Comparison of ENCODE assay signal across 13 cellular contexts in the genomic region with DNA sequence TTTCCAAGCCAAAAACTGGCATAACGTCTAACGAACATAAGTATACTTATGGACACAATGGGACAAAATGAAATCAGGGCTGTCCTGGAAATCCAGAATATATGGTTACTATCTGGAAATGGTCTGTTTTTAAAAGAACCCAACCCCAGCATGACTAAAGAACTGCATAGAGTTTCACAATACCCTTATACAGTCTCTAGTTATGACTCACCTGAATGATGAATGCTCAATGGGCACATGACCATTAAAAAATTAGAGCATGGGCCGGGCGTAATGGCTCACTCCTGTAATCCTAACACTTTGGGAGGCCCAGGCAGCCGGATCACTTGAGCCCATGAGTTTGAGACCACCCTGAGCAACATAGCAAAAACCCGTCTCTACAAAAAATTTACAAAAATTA. TPM values are rescaled to one million over a fixed set of nuclear protein-coding genes. Genes with fewer than 3 reads are reported as not detected.
DNase-seq lines count a peak whose midpoint lies in the region; ATAC-seq and TF ChIP-seq lines count a peak whose summit lies in the region.
"Had no signal": no experiment of that assay in that cellular context is flagged by ENCODE, and none has a peak within 500 bp of the region (broad histone marks: within the 10 kb centered on the region; RNA-seq: fewer than 3 reads in every experiment).

No MANE protein-coding gene starts in this region.

- H3K27ac ChIP-seq in RWPE2 (ENCODE audit: poor library complexity, severe bottlenecking), result peak overlapping the region; percentile 75
- H3K27ac ChIP-seq: transverse colon had no signal

- no peaks in the 10 kb centered on the region for H3K36me3 Mint-ChIP-seq in endothelial cell (ENCODE audit: low read depth, unreplicated experiment)

- no peak overlapping the region for H3K4me3 Mint-ChIP-seq in stimulated activated naive CD8-positive, alpha-beta T cell treated with anti-CD3 and anti-CD28 coated beads, Interleukin-15, amount 100 ng/mL, for 72 hours
- H3K4me3 Mint-ChIP-seq in endothelial cell (ENCODE audit: unreplicated experiment), result no peak overlapping the region
- H3K4me3 Mint-ChIP-seq: CD4-positive, CD25-positive, alpha-beta regulatory T cell had no signal

- ATAC-seq in stimulated activated naive CD8-positive, alpha-beta T cell treated with anti-CD3 and anti-CD28 coated beads, Interleukin-15, amount 100 ng/mL, for 72 hours, result peak; percentile 72
- no peak for ATAC-seq in stimulated activated naive CD8-positive, alpha-beta T cell treated with anti-CD3 and anti-CD28 coated beads, Interleukin-15, Interleukin-2, amounts not matched to agents 100 U/mL and 50 U/mL, for 24 hours
- peak; percentile 79 for ATAC-seq in RWPE2 (ENCODE audit: low read depth)
- no peak for ATAC-seq in GM21529 (IDR thresholded peaks at IDR 0.05; ENCODE audit: unreplicated experiment)
- no peak for ATAC-seq in GM21381 (IDR thresholded peaks at IDR 0.05; ENCODE audit: unreplicated experiment)

- H3K36me3 ChIP-seq in RWPE2 (ENCODE audit: low read depth), result no peaks in the 10 kb centered on the region
- H3K36me3 ChIP-seq: transverse colon had no signal

- no peak for TF ChIP-seq CTCF in RWPE2 (IDR thresholded peaks at IDR 0.05; ENCODE audit: poor library complexity, severe bottlenecking)
- TF ChIP-seq CTCF in fibroblast of the aortic adventitia (IDR thresholded peaks at IDR 0.05; ENCODE audit: insufficient read depth, low read length), result no peak
- no peak for TF ChIP-seq CTCF in endothelial cell (IDR thresholded peaks at IDR 0.05; ENCODE audit: unreplicated experiment)

- H3K9me3 ChIP-seq in RWPE2 (ENCODE audit: severe bottlenecking), result no peaks in the 10 kb centered on the region
- H3K9me3 ChIP-seq: transverse colon had no signal

- H3K27me3 Mint-ChIP-seq in stimulated activated naive CD8-positive, alpha-beta T cell treated with anti-CD3 and anti-CD28 coated beads, Interleukin-15, amount 100 ng/mL, for 72 hours, result no peaks in the 10 kb centered on the region
- H3K27me3 Mint-ChIP-seq in endothelial cell (ENCODE audit: unreplicated experiment), result no peaks in the 10 kb centered on the region
- H3K27me3 Mint-ChIP-seq: CD4-positive, CD25-positive, alpha-beta regulatory T cell had no signal

- H3K9me3 Mint-ChIP-seq in stimulated activated naive CD8-positive, alpha-beta T cell treated with anti-CD3 and anti-CD28 coated beads, Interleukin-15, amount 100 ng/mL, for 72 hours, result no peaks in the 10 kb centered on the region
- no peaks in the 10 kb centered on the region for H3K9me3 Mint-ChIP-seq in endothelial cell (ENCODE audit: unreplicated experiment)

- H3K4me1 ChIP-seq in RWPE2 (ENCODE audit: insufficient read depth, poor library complexity, severe bottlenecking), result peaks cover 34% of the 10 kb centered on the region

- no peak overlapping the region for H3K27ac Mint-ChIP-seq in stimulated activated naive CD8-positive, alpha-beta T cell treated with anti-CD3 and anti-CD28 coated beads, Interleukin-15, amount 100 ng/mL, for 72 hours
- no peak overlapping the region for H3K27ac Mint-ChIP-seq in endothelial cell (ENCODE audit: unreplicated experiment)

- no peak for DNase-seq in stimulated activated naive CD8-positive, alpha-beta T cell treated with anti-CD3 and anti-CD28 coated beads, Interleukin-15, amount 100 ng/mL, for 72 hours
- DNase-seq in stimulated activated naive CD8-positive, alpha-beta T cell treated with anti-CD3 and anti-CD28 coated beads, Interleukin-15, Interleukin-2, amounts not matched to agents 100 U/mL and 50 U/mL, for 24 hours, result no peak
- DNase-seq in RWPE2 (ENCODE audit: low spot score) (peak; percentile 36), fibroblast of the aortic adventitia (ENCODE audit: low read depth) (peak; percentile 91), NCI-H187 treated with DMSO at 0.1 percent for 48 hours (lab: John Stamatoyannopoulos, UW) (no peak), endothelial cell (ENCODE audit: low spot score) (no peak)
- DNase-seq: activated effector memory CD4-positive, alpha-beta T cell treated with anti-CD3 and anti-CD28 coated beads, Interleukin-2, amount 50 U/mL, for 16 hours; CD4-positive, CD25-positive, alpha-beta regulatory T cell; NCI-H2029; stimulated activated CD4-positive, alpha-beta T cell treated with anti-CD3 and anti-CD28 coated beads, Interleukin-1b, Interleukin-23, amount 100 ng/mL, for 48 hours; transverse colon had no signal

- H3K4me3 ChIP-seq in RWPE2 (ENCODE audit: severe bottlenecking), result no peak overlapping the region
- no peak overlapping the region for H3K4me3 ChIP-seq in fibroblast of the aortic adventitia (ENCODE audit: low read depth, low read length)
- H3K4me3 ChIP-seq: transverse colon had no signal

- peaks cover 7% of the 10 kb centered on the region for H3K4me1 Mint-ChIP-seq in stimulated activated naive CD8-positive, alpha-beta T cell treated with anti-CD3 and anti-CD28 coated beads, Interleukin-15, amount 100 ng/mL, for 72 hours
- H3K4me1 Mint-ChIP-seq in endothelial cell (ENCODE audit: unreplicated experiment), result peaks cover 11% of the 10 kb centered on the region

- no peaks in the 10 kb centered on the region for H3K27me3 ChIP-seq in RWPE2 (ENCODE audit: insufficient read depth, poor library complexity, severe bottlenecking)
- H3K27me3 ChIP-seq: transverse colon had no signal

RNA-seq across cellular contexts. Expression of gene AMMECR1, which starts 31.8 kb away (rescaled TPM):
- total RNA-seq in fibroblast of the aortic adventitia (ENCODE audit: low replicate concordance), result 13.8 and 24.8 TPM in 2 replicates
- 16.1 TPM for total RNA-seq in endothelial cell (ENCODE audit: unreplicated experiment)

Comparison
In these comparisons a context has a peak if more than half of its experiments do, and no peak if none do; other contexts are left out.
1. ATAC-seq: peak in stimulated activated naive CD8-positive, alpha-beta T cell treated with anti-CD3 and anti-CD28 coated beads, Interleukin-15, amount 100 ng/mL, for 72 hours (single experiment) and RWPE2 (single experiment); none in stimulated activated naive CD8-positive, alpha-beta T cell treated with anti-CD3 and anti-CD28 coated beads, Interleukin-15, Interleukin-2, amounts not matched to agents 100 U/mL and 50 U/mL, for 24 hours (single experiment), GM21529 (single experiment) and GM21381 (single experiment).
2. DNase-seq: peak in RWPE2 (single experiment) and fibroblast of the aortic adventitia (single experiment); none in stimulated activated naive CD8-positive, alpha-beta T cell treated with anti-CD3 and anti-CD28 coated beads, Interleukin-15, amount 100 ng/mL, for 72 hours (0 of 2), stimulated activated naive CD8-positive, alpha-beta T cell treated with anti-CD3 and anti-CD28 coated beads, Interleukin-15, Interleukin-2, amounts not matched to agents 100 U/mL and 50 U/mL, for 24 hours (single experiment), NCI-H187 treated with DMSO at 0.1 percent for 48 hours (single experiment) and endothelial cell (single experiment).